1 cellular context compared by ENCODE assay signal in genomic region chr12:57078519-57079404, GRCh38.
TF ChIP-seq lines count a peak whose summit lies in the region.

Gene NEMP1 (minus strand): TSS chr12:57078791. CDS start chr12:57078745, 46 bp downstream.

TF ChIP-seq in K562, 482 proteins besides CTCF, POLR2A, EP300 and RAD21 (continued from another document):
- TF ChIP-seq ATF2 (CRISPR knock-in tag; IDR thresholded peaks at IDR 0.05) (no peak), FOS (IDR thresholded peaks at IDR 0.05; ENCODE audit: extremely low read depth, insufficient read length) (peak; percentile 93), LARP7 (IDR thresholded peaks at IDR 0.05) (no peak), CTBP1 (IDR thresholded peaks at IDR 0.05; ENCODE audit: borderline replicate concordance) (no peak; the same call in 1 of the 2 replicates), ZC3H8 (IDR thresholded peaks at IDR 0.05) (no peak), ETS1 (conservative IDR thresholded peaks at IDR 0.05; ENCODE audit: control insufficient read depth, low read depth, low read length) (no peak; the same call in 1 of the 2 replicates), ZNF717 (CRISPR knock-in tag; IDR thresholded peaks at IDR 0.05) (no peak), BMI1 (IDR thresholded peaks at IDR 0.05; ENCODE audit: low read length) (0 out of 2 replicates have a peak, but pooled peaks have one; percentile 49), KDM2B (CRISPR knock-in tag; IDR thresholded peaks at IDR 0.05) (no peak), HMGN3 (IDR thresholded peaks at IDR 0.05; ENCODE audit: borderline replicate concordance, extremely low read depth, insufficient read length, low read depth, low read length) (peak; percentile 58), PML (IDR thresholded peaks at IDR 0.05; ENCODE audit: low read length) (peak; percentile 56), SRF (CRISPR knock-in tag; IDR thresholded peaks at IDR 0.05) (peak in 1 of 2 experiments; percentile 93; a peak in 2 of 4 replicates), EHMT2 (IDR thresholded peaks at IDR 0.05) (no peak), ZNF75A (CRISPR knock-in tag; IDR thresholded peaks at IDR 0.05) (no peak), ZNF586 (CRISPR knock-in tag; conservative IDR thresholded peaks at IDR 0.05) (no peak)
